In the genomic region with DNA sequence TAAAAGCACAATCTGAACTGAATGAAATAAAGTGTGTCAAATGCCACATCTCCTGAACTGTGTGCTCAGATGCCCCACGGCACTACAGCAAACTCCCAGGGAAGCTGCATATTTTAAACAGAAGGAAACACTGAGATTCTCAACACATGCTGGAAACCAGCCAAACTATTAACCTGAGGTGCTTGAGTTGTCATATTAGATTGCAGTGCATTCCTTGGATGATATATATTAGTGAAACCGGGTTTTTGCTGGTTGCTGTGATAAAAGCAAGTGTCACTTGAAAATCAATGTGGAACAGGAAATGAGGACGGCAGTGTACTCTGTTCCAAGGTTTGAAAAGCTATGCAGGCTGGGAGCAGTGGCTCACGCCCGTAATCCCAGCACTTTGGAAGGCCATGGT, we compare ENCODE assay signal across 13 cellular contexts. TPM values are rescaled to one million over a fixed set of nuclear protein-coding genes. Genes with fewer than 3 reads are reported as not detected.
DNase-seq lines count a peak whose midpoint lies in the region; ATAC-seq and TF ChIP-seq lines count a peak whose summit lies in the region.
"Had no signal": no experiment of that assay in that cellular context is flagged by ENCODE, and none has a peak within 500 bp of the region (broad histone marks: within the 10 kb centered on the region; RNA-seq: fewer than 3 reads in every experiment).

No MANE protein-coding gene starts in this region.

- peaks cover 19% of the 10 kb centered on the region for H3K4me1 Mint-ChIP-seq in mesothelial cell of epicardium
- H3K4me1 Mint-ChIP-seq: B cell had no signal

- DNase-seq in DMS79 (lab: John Stamatoyannopoulos, UW): peak; percentile 85
- DNase-seq in NCI-H1417 treated with DMSO at 0.1 percent for 48 hours (lab: John Stamatoyannopoulos, UW): peak; percentile 50
- peak; percentile 6 for DNase-seq in amniotic epithelial cell (ENCODE audit: low read depth)
- no peak for DNase-seq in mesothelial cell of epicardium (ENCODE audit: low spot score in 2 of 2, unreplicated experiment in 2 of 2)
- no peak for DNase-seq in NCI-H774 (lab: John Stamatoyannopoulos, UW)
- DNase-seq: CD4-positive, alpha-beta memory T cell; EL; NCI-H1694; SJCRH30 had no signal

- H3K27ac Mint-ChIP-seq in mesothelial cell of epicardium: peak overlapping the region; percentile 85
- H3K27ac Mint-ChIP-seq: B cell; CD4-positive, alpha-beta memory T cell had no signal

- peaks cover 20% of the 10 kb centered on the region for H3K9me3 Mint-ChIP-seq in mesothelial cell of epicardium
- H3K9me3 Mint-ChIP-seq: CD4-positive, alpha-beta memory T cell had no signal

- H3K4me3 Mint-ChIP-seq in mesothelial cell of epicardium: no peak overlapping the region
- H3K4me3 Mint-ChIP-seq: B cell; CD4-positive, alpha-beta memory T cell had no signal

- H3K36me3 Mint-ChIP-seq in mesothelial cell of epicardium: peaks cover 10% of the 10 kb centered on the region

- ATAC-seq in GM18873 (IDR thresholded peaks at IDR 0.05; ENCODE audit: low FRiP score, unreplicated experiment) (no peak), HG02678 (IDR thresholded peaks at IDR 0.05; ENCODE audit: unreplicated experiment) (no peak), HG02870 (IDR thresholded peaks at IDR 0.05; ENCODE audit: unreplicated experiment) (no peak)

- no peaks in the 10 kb centered on the region for H3K27me3 Mint-ChIP-seq in mesothelial cell of epicardium (ENCODE audit: low read depth)
- H3K27me3 Mint-ChIP-seq: CD4-positive, alpha-beta memory T cell had no signal

- no peak for TF ChIP-seq CTCF in mesothelial cell of epicardium (IDR thresholded peaks at IDR 0.05; ENCODE audit: unreplicated experiment)

RNA-seq across cellular contexts. Expression of gene SYNJ1, which starts 8.7 kb away (rescaled TPM):
- 7.2 to 8.9 TPM (median 8.6 TPM) in 3 replicates for total RNA-seq in mesothelial cell of epicardium

RNA-seq across cellular contexts. Expression of gene PAXBP1, which starts 52.5 kb away (rescaled TPM):
- 88.0 to 94.2 TPM (median 90.9 TPM) in 3 replicates for total RNA-seq in mesothelial cell of epicardium

Comparison
In these comparisons a context has a peak if more than half of its experiments do, and no peak if none do; other contexts are left out.
1. DNase-seq: peak in DMS79 (single experiment), NCI-H1417 treated with DMSO at 0.1 percent for 48 hours (single experiment) and amniotic epithelial cell (single experiment); none in mesothelial cell of epicardium (0 of 2) and NCI-H774 (single experiment).